In genomic region chr19:7868326-7868670, GRCh38 we compare ENCODE assay signal across 8 cellular contexts. TPM values are rescaled to one million over a fixed set of nuclear protein-coding genes. Genes with fewer than 3 reads are reported as not detected.
DNase-seq lines count a peak whose midpoint lies in the region; ATAC-seq and TF ChIP-seq lines count a peak whose summit lies in the region.

No MANE protein-coding gene starts in this region.

- POLR2A ChIA-PET in PC-3 (lab: Charles Lee; ENCODE audit: unreplicated experiment), result interaction anchor here (0.6 kb wide), 1 partner anchor 52 kb away, joined by 3 read pairs; the partner anchor contains the start of gene SNAPC2

- peaks cover 10% of the 10 kb centered on the region for H3F3A ChIP-seq in PC-3 (ENCODE audit: low read length, unreplicated experiment)

- no peaks in the 10 kb centered on the region for H3K79me2 ChIP-seq in PC-3 (ENCODE audit: low read length)

- intact Hi-C loops in PC-3 (cut with micrococcal nuclease) (loop anchor here (2.0 kb wide), 2 partner anchors 39 to 53 kb away; partner anchors contain the start of gene SNAPC2), psoas muscle (cut with DNase I) (no loop called here)

- H2AFZ ChIP-seq in PC-3 (ENCODE audit: low read length), result peak overlapping the region; percentile 93

- WGBS in psoas muscle, 3 donors, result 14 to 34% (median 18%) methylated on average over 21 of the region's 21 CpGs

- TF ChIP-seq CTCF in PC-3 (conservative IDR thresholded peaks at IDR 0.05; ENCODE audit: low read depth, low read length) (no peak), psoas muscle (IDR thresholded peaks at IDR 0.05) (no peak)

- peak overlapping the region; percentile 72 for H3K4me3 ChIP-seq in PC-3 (ENCODE audit: low read length)
- peak overlapping the region; percentile 37 to 58 for H3K4me3 ChIP-seq in duodenal mucosa (ENCODE audit: low read depth in 1 of 2, low read length in 2 of 2)
- H3K4me3 ChIP-seq in psoas muscle, result peak overlapping the region; percentile 54

- CTCF ChIA-PET in PC-3 (lab: Charles Lee), result interaction anchor here (1.2 to 1.9 kb wide), 4 partner anchors 35 to 300 kb away, joined by 3 to 23 read pairs (median 13); partner anchors contain the start of genes MAP2K7 and SNAPC2

- BruUV-seq in PC-3 (replicated peaks; lab: Mats Ljungman, UMichigan), result no TSS peak

- DNase-seq in ELR (ENCODE audit: low read depth) (peak; percentile 33), PC-3 (peak; percentile 67), psoas muscle (peak in 1 of 2 donors; percentile 49)

- H3K36me3 ChIP-seq in PC-3 (ENCODE audit: low read depth, low read length), result no peaks in the 10 kb centered on the region
- no peaks in the 10 kb centered on the region for H3K36me3 ChIP-seq in duodenal mucosa (ENCODE audit: control insufficient read depth in 1 of 2, insufficient read depth in 2 of 2, low read length in 2 of 2)
- H3K36me3 ChIP-seq in psoas muscle (ENCODE audit: insufficient read depth in 1 of 2, low read depth in 1 of 2), result no peaks in the 10 kb centered on the region

- H3K27me3 ChIP-seq in PC-3 (ENCODE audit: low read length) (no peaks in the 10 kb centered on the region), duodenal mucosa (ENCODE audit: control insufficient read depth in 1 of 2, insufficient read depth in 2 of 2, low read length in 2 of 2) (peaks cover 35 to 41% of the 10 kb centered on the region in 2 donors), psoas muscle (ENCODE audit: insufficient read depth in 3 of 3, low read length in 2 of 3) (peaks cover 0 to 59% (median 16%) of the 10 kb centered on the region in 3 donors)

- H3K9ac ChIP-seq in PC-3 (ENCODE audit: low read length) (0 out of 2 replicates have a peak overlapping the region, but pooled peaks have one; percentile 17), duodenal mucosa (ENCODE audit: low read depth in 1 of 2, low read length in 2 of 2) (peak overlapping the region in 1 of 2 donors; percentile 44)

- H3K4me1 ChIP-seq in PC-3 (ENCODE audit: insufficient read depth, low read length) (peaks cover 20% of the 10 kb centered on the region), duodenal mucosa (ENCODE audit: control insufficient read depth in 1 of 2, insufficient read depth in 2 of 2, low read length in 2 of 2) (peaks cover 7 to 21% of the 10 kb centered on the region in 2 donors), psoas muscle (peaks cover 8% of the 10 kb centered on the region)

- H3K27ac ChIP-seq in PC-3 (ENCODE audit: low read length) (no peak overlapping the region), duodenal mucosa (ENCODE audit: low read depth, low read length) (no peak overlapping the region), psoas muscle (no peak overlapping the region)

- ATAC-seq in PC-3, result peak; percentile 1
- no peak for ATAC-seq in psoas muscle
- ATAC-seq in GM18858 (IDR thresholded peaks at IDR 0.05; ENCODE audit: unreplicated experiment), result no peak
- ATAC-seq in HG03135 (IDR thresholded peaks at IDR 0.05; ENCODE audit: unreplicated experiment), result no peak
- no peak for ATAC-seq in GM21360 (IDR thresholded peaks at IDR 0.05; ENCODE audit: unreplicated experiment)
- ATAC-seq in HG02610 (IDR thresholded peaks at IDR 0.05; ENCODE audit: unreplicated experiment), result no peak

- H3K4me2 ChIP-seq in PC-3 (ENCODE audit: low read length), result peak overlapping the region; percentile 98

- no peaks in the 10 kb centered on the region for H4K20me1 ChIP-seq in PC-3 (ENCODE audit: low read length)

- no peaks in the 10 kb centered on the region for H3K9me3 ChIP-seq in PC-3 (ENCODE audit: low read length)
- H3K9me3 ChIP-seq in duodenal mucosa (ENCODE audit: control insufficient read depth in 1 of 2, low read length in 2 of 2), result no peaks in the 10 kb centered on the region
- H3K9me3 ChIP-seq in psoas muscle, result no peaks in the 10 kb centered on the region

- no peaks in the 10 kb centered on the region for H3K9me2 ChIP-seq in PC-3 (replicated peaks; ENCODE audit: low read length)

RNA-seq across cellular contexts. Expression of gene PRR36, which starts 5.9 kb away (rescaled TPM):
- 2.4 and 2.5 TPM in 2 replicates for total RNA-seq in PC-3 (2014; rRNA removed)
- not detected for total RNA-seq in psoas muscle
- polyA plus RNA-seq in psoas muscle, result not detected

RNA-seq across cellular contexts. Expression of gene LRRC8E, which starts 20.0 kb away (rescaled TPM):
- total RNA-seq in PC-3 (2014; rRNA removed) (30.8 and 35.3 TPM in 2 replicates), psoas muscle (under 1 TPM; 0.07 to 0.26 (median 0.15) TPM)
- polyA plus RNA-seq in psoas muscle, result under 1 TPM in 2 of 3 donors, not detected in 1; 0.03 to 0.10 TPM

RNA-seq across cellular contexts. Expression of gene MAP2K7, which starts 35.4 kb away (rescaled TPM):
- total RNA-seq in PC-3 (2014; rRNA removed), result 39.3 and 40.5 TPM in 2 replicates
- total RNA-seq in psoas muscle, result 10 to 100 TPM; 42.7 to 72.5 (median 55.5) TPM
- 10 to 100 TPM; 35.4 to 43.9 (median 40.0) TPM for polyA plus RNA-seq in psoas muscle

RNA-seq across cellular contexts. Expression of gene EVI5L, which starts 38.3 kb away (rescaled TPM):
- total RNA-seq in PC-3 (2014; rRNA removed), result 29.5 and 42.4 TPM in 2 replicates
- 10 to 100 TPM; 13.9 to 25.9 (median 22.2) TPM for total RNA-seq in psoas muscle
- 10 to 100 TPM in 2 of 3 donors, 1 to 10 TPM in 1; 5.8 to 10.7 (median 10.0) TPM for polyA plus RNA-seq in psoas muscle

RNA-seq across cellular contexts. Expression of gene TGFBR3L, which starts 46.3 kb away (rescaled TPM):
- total RNA-seq in PC-3 (2014; rRNA removed) (10.5 and 15.5 TPM in 2 replicates), psoas muscle (10 to 100 TPM in 1 of 4 donors, 1 to 10 TPM in 3; 4.5 to 13.0 (median 7.5) TPM)
- polyA plus RNA-seq in psoas muscle, result 1 to 10 TPM; 1.2 to 1.5 (median 1.3) TPM

Comparison
In these comparisons a context has a peak if more than half of its experiments do, and no peak if none do; other contexts are left out.
1. RNA of gene LRRC8E, which starts 20.0 kb away (total RNA-seq): 30.8 to 35.3 TPM in PC-3; 0.07 to 0.26 TPM in psoas muscle; every median in the first group is over 10 times any median in the second.
2. Peak in every context shown above with its lines, with median percentiles within 50 percentile points of each other: H3K4me3 ChIP-seq.